Comparison of ENCODE assay signal across 23 cellular contexts in the genomic region with DNA sequence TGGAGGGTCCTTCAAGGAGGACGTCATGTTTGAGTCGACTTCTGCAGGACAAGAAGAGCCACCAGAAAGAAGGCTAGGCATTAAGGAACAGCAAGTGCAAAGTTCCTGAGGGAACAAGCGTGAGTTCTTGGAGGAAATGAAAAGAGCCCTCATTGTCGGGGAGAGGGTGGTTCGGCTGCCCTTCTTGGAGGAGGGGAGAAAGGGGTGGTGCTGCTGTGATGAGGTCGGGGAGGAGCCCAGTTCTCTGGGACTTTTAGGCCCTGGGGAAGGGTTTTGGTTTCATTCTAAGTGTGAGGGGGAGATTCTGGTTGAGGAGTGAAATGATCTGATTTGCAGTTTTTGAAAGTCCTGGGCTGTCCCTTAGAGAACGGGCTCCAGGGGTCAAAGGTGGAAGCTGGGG. TPM values are rescaled to one million over a fixed set of nuclear protein-coding genes. Genes with fewer than 3 reads are reported as not detected.
"Had no signal": no experiment of that assay in that cellular context is flagged by ENCODE, and none has a peak within 500 bp of the region (broad histone marks: within the 10 kb centered on the region; RNA-seq: fewer than 3 reads in every experiment).

No MANE protein-coding gene starts in this region.

- H3K27ac Mint-ChIP-seq: activated CD4-positive, alpha-beta memory T cell treated with anti-CD3 and anti-CD28 coated beads, Interleukin-2, amount 10 ng/mL, durations not matched to agents 7 days and 5 days; activated naive CD4-positive, alpha-beta T cell treated with anti-CD3 and anti-CD28 coated beads, Interleukin-2, amount 10 ng/mL, durations not matched to agents 7 days and 5 days; activated T-cell treated with anti-CD3 and anti-CD28 coated beads, Interleukin-2, amount 50 U/mL, for 72 hours; mesothelial cell of epicardium; nephron; stimulated activated effector memory CD8-positive, alpha-beta T cell treated with anti-CD3 and anti-CD28 coated beads, Interleukin-12 subunit alpha, Interleukin-12 subunit beta, amount 100 ng/mL, for 72 hours; stimulated activated naive CD8-positive, alpha-beta T cell treated with anti-CD3 and anti-CD28 coated beads, Interleukin-15, amount 100 ng/mL, for 72 hours had no signal

- H3K27me3 ChIP-seq: pancreas had no signal

- H3K4me3 ChIP-seq: coronary artery, heart left ventricle, pancreas, tibial artery had no signal

- DNase-seq: activated CD4-positive, alpha-beta memory T cell treated with anti-CD3 and anti-CD28 coated beads, Interleukin-2, amount 10 ng/mL, durations not matched to agents 7 days and 5 days; activated CD4-positive, alpha-beta T cell treated with anti-CD3 and anti-CD28 coated beads for 4 hours; activated CD4-positive, CD25-positive, alpha-beta regulatory T cell; activated effector memory CD4-positive, alpha-beta T cell treated with anti-CD3 and anti-CD28 coated beads, Interleukin-2, amount 50 U/mL, for 16 hours; activated naive CD4-positive, alpha-beta T cell treated with anti-CD3 and anti-CD28 coated beads, Interleukin-2, amount 10 ng/mL, durations not matched to agents 7 days and 5 days; activated T-cell treated with anti-CD3 and anti-CD28 coated beads, Interleukin-2, amount 50 U/mL, for 72 hours; amygdala; cerebellar nuclear complex; left ventricle myocardium superior; mammary epithelial cell; stimulated activated CD4-positive, alpha-beta T cell treated with anti-CD3 and anti-CD28 coated beads, Interleukin-1b, Interleukin-23, amount 100 ng/mL, for 48 hours; stimulated activated naive CD8-positive, alpha-beta T cell treated with anti-CD3 and anti-CD28 coated beads, Interleukin-15, amount 100 ng/mL, for 72 hours; tibial artery had no signal

- H3K9me3 Mint-ChIP-seq: activated CD4-positive, alpha-beta memory T cell treated with anti-CD3 and anti-CD28 coated beads, Interleukin-2, amount 10 ng/mL, durations not matched to agents 7 days and 5 days; activated naive CD4-positive, alpha-beta T cell treated with anti-CD3 and anti-CD28 coated beads, Interleukin-2, amount 10 ng/mL, durations not matched to agents 7 days and 5 days; activated T-cell treated with anti-CD3 and anti-CD28 coated beads, Interleukin-2, amount 50 U/mL, for 72 hours; mesothelial cell of epicardium; nephron; stimulated activated effector memory CD8-positive, alpha-beta T cell treated with anti-CD3 and anti-CD28 coated beads, Interleukin-12 subunit alpha, Interleukin-12 subunit beta, amount 100 ng/mL, for 72 hours; stimulated activated naive CD8-positive, alpha-beta T cell treated with anti-CD3 and anti-CD28 coated beads, Interleukin-15, amount 100 ng/mL, for 72 hours had no signal

- H3K27ac ChIP-seq: coronary artery, heart left ventricle, pancreas, tibial artery had no signal

- ATAC-seq: activated T-cell treated with anti-CD3 and anti-CD28 coated beads, Interleukin-2, amount 50 U/mL, for 72 hours; heart left ventricle; left ventricle myocardium superior; pancreas; right cardiac atrium; stimulated activated effector memory CD8-positive, alpha-beta T cell treated with anti-CD3 and anti-CD28 coated beads, Interleukin-12 subunit alpha, Interleukin-12 subunit beta, amount 100 ng/mL, for 72 hours; stimulated activated naive CD8-positive, alpha-beta T cell treated with anti-CD3 and anti-CD28 coated beads, Interleukin-15, amount 100 ng/mL, for 72 hours had no signal

- H3K4me3 Mint-ChIP-seq: activated CD4-positive, alpha-beta memory T cell treated with anti-CD3 and anti-CD28 coated beads, Interleukin-2, amount 10 ng/mL, durations not matched to agents 7 days and 5 days; activated naive CD4-positive, alpha-beta T cell treated with anti-CD3 and anti-CD28 coated beads, Interleukin-2, amount 10 ng/mL, durations not matched to agents 7 days and 5 days; activated T-cell treated with anti-CD3 and anti-CD28 coated beads, Interleukin-2, amount 50 U/mL, for 72 hours; mesothelial cell of epicardium; nephron; stimulated activated effector memory CD8-positive, alpha-beta T cell treated with anti-CD3 and anti-CD28 coated beads, Interleukin-12 subunit alpha, Interleukin-12 subunit beta, amount 100 ng/mL, for 72 hours; stimulated activated naive CD8-positive, alpha-beta T cell treated with anti-CD3 and anti-CD28 coated beads, Interleukin-15, amount 100 ng/mL, for 72 hours had no signal

- H3K36me3 ChIP-seq: heart left ventricle, tibial artery had no signal

- FAIRE-seq: islet of Langerhans, pancreas had no signal

- H3K9me3 ChIP-seq: heart left ventricle, pancreas, tibial artery had no signal

- H3K36me3 Mint-ChIP-seq: mesothelial cell of epicardium had no signal

RNA-seq across cellular contexts. Expression of gene BICDL2, which starts 4.1 kb away (rescaled TPM):
- total RNA-seq: heart left ventricle, left ventricle myocardium superior, pulmonary artery endothelial cell, right cardiac atrium, skeletal muscle tissue had no signal
- polyA plus RNA-seq: right cardiac atrium had no signal
